21 cellular contexts compared by ENCODE assay signal in genomic region chr15:31477851-31478250, GRCh38.
"Had no signal": no experiment of that assay in that cellular context is flagged by ENCODE, and none has a peak within 500 bp of the region (broad histone marks: within the 10 kb centered on the region; RNA-seq: fewer than 3 reads in every experiment).

No MANE protein-coding gene starts in this region.

- H3K4me3 Mint-ChIP-seq: activated T-cell treated with anti-CD3 and anti-CD28 coated beads, Interleukin-2, amount 50 U/mL, for 72 hours; memory B cell; nephron; T-helper 2 cell treated with Interferon-gamma antibody and Interleukin-4, amounts not matched to agents 5 μg/mL and 100 μg/mL, for 36 hours had no signal

- H3K9me3 Mint-ChIP-seq: nephron; T-helper 2 cell treated with Interferon-gamma antibody and Interleukin-4, amounts not matched to agents 5 μg/mL and 100 μg/mL, for 36 hours had no signal

- H3K36me3 ChIP-seq: adrenal gland, cardiac muscle cell, esophagus muscularis mucosa, SJSA1, upper lobe of right lung had no signal

- H3K27ac Mint-ChIP-seq: memory B cell; nephron; progenitor cell of endocrine pancreas; T-helper 2 cell treated with Interferon-gamma antibody and Interleukin-4, amounts not matched to agents 5 μg/mL and 100 μg/mL, for 36 hours had no signal

- H3K4me3 ChIP-seq: adrenal gland, cardiac muscle cell, esophagus muscularis mucosa, mucosa of descending colon, SJSA1, skin epidermis, upper lobe of right lung had no signal

- H3K9me3 ChIP-seq: adrenal gland, esophagus muscularis mucosa, mucosa of descending colon, upper lobe of right lung had no signal

- DNase-seq: activated CD4-positive, alpha-beta T cell treated with anti-CD3 and anti-CD28 coated beads, Interleukin-2, amount 50 U/mL, for 4 hours; activated CD4-positive, CD25-positive, alpha-beta regulatory T cell; activated T-cell treated with anti-CD3 and anti-CD28 coated beads, Interleukin-2, amount 50 U/mL, for 72 hours; hippocampal formation; left ventricle myocardium superior; occipital lobe; right cardiac atrium; stimulated activated CD4-positive, alpha-beta T cell treated with anti-CD3 and anti-CD28 coated beads, Interleukin-4, amount 100 ng/mL, for 4 hours; stimulated activated naive CD8-positive, alpha-beta T cell treated with anti-CD3 and anti-CD28 coated beads, Interleukin-15, Interleukin-2, amounts not matched to agents 100 U/mL and 50 U/mL, for 24 hours; SW 1271 had no signal

- H3K36me3 Mint-ChIP-seq: memory B cell had no signal

- H3K27ac ChIP-seq: adrenal gland, cardiac muscle cell, esophagus muscularis mucosa, SJSA1, skin epidermis, upper lobe of right lung had no signal

- H3K4me1 ChIP-seq: adrenal gland had no signal

- ATAC-seq: activated T-cell treated with anti-CD3 and anti-CD28 coated beads, Interleukin-2, amount 50 U/mL, for 72 hours; left ventricle myocardium superior; mucosa of descending colon; right cardiac atrium; stimulated activated naive CD8-positive, alpha-beta T cell treated with anti-CD3 and anti-CD28 coated beads, Interleukin-15, Interleukin-2, amounts not matched to agents 100 U/mL and 50 U/mL, for 24 hours; upper lobe of right lung had no signal
